Comparison of ENCODE assay signal across 8 cellular contexts in genomic region chr3:172521837-172522726, GRCh38. TPM values are rescaled to one million over a fixed set of nuclear protein-coding genes. Genes with fewer than 3 reads are reported as not detected.
DNase-seq lines count a peak whose midpoint lies in the region; ATAC-seq and TF ChIP-seq lines count a peak whose summit lies in the region.
"Not testable (repeated sequence)": the region's sequence is repeated elsewhere in the genome, so short reads cannot be mapped to it uniquely, and the experiment has no call there.

No MANE protein-coding gene starts in this region.

- intact Hi-C loops in colonic mucosa (cut with DNase I); left ventricle myocardium superior (cut with micrococcal nuclease): not testable (repeated sequence)

- H3K36me3 ChIP-seq in Peyer's patch; colonic mucosa; muscle layer of colon (ENCODE audit: insufficient read depth, low read length): not testable (repeated sequence)

- H3K4me3 ChIP-seq in Peyer's patch (peak overlapping the region; percentile 38 to 86 (median 56)), colonic mucosa (peak overlapping the region; percentile 46), muscle layer of colon (ENCODE audit: low read depth in 1 of 2, low read length in 2 of 2) (peak overlapping the region in 1 of 2 donors; percentile 78)

- H3K27me3 Mint-ChIP-seq in activated T-helper 17 cell treated with anti-CD3 and anti-CD28 coated beads, Interleukin-2, amount 50 U/mL, for 72 hours; stimulated activated memory B cell treated with anti-CD40 and anti-IgM and Interleukin-4, amounts not matched to agents 10 μg/mL and 1 μg/mL and 100 μg/mL, for 72 hours: not testable (repeated sequence)

- not testable (repeated sequence) for TF ChIP-seq CTCF in Peyer's patch (IDR thresholded peaks at IDR 0.05); colonic mucosa (IDR thresholded peaks at IDR 0.05)

- H3K9me3 Mint-ChIP-seq in activated T-helper 17 cell treated with anti-CD3 and anti-CD28 coated beads, Interleukin-2, amount 50 U/mL, for 72 hours; stimulated activated memory B cell treated with anti-CD40 and anti-IgM and Interleukin-4, amounts not matched to agents 10 μg/mL and 1 μg/mL and 100 μg/mL, for 72 hours: not testable (repeated sequence)

- DNase-seq in AML-193 (lab: John Stamatoyannopoulos, UW) = peak; percentile 21 to 22
- DNase-seq in HT-29 (ENCODE audit: low spot score) = peak; percentile 32
- DNase-seq in Peyer's patch, colonic mucosa, left ventricle myocardium superior: not testable (repeated sequence)

- TF ChIP-seq POLR2A in Peyer's patch (IDR thresholded peaks at IDR 0.05) = not testable (repeated sequence)

- peaks cover 37% of the 10 kb centered on the region for H3K36me3 Mint-ChIP-seq in activated T-helper 17 cell treated with anti-CD3 and anti-CD28 coated beads, Interleukin-2, amount 50 U/mL, for 72 hours (ENCODE audit: low read depth)
- not testable (repeated sequence) for H3K36me3 Mint-ChIP-seq in stimulated activated memory B cell treated with anti-CD40 and anti-IgM and Interleukin-4, amounts not matched to agents 10 μg/mL and 1 μg/mL and 100 μg/mL, for 72 hours

- not testable (repeated sequence) for H3K9me3 ChIP-seq in Peyer's patch; colonic mucosa; muscle layer of colon (ENCODE audit: low read length)

- H3K27ac ChIP-seq in Peyer's patch (peak overlapping the region; percentile 73 to 95 (median 88)), colonic mucosa (peak overlapping the region; percentile 88)
- H3K27ac ChIP-seq in muscle layer of colon (ENCODE audit: low read depth, low read length) = not testable (repeated sequence)

- not testable (repeated sequence) for ATAC-seq in activated T-helper 17 cell treated with anti-CD3 and anti-CD28 coated beads, Interleukin-2, amount 50 U/mL, for 72 hours (replicated peaks); stimulated activated memory B cell treated with anti-CD40 and anti-IgM and Interleukin-4, amounts not matched to agents 10 μg/mL and 1 μg/mL and 100 μg/mL, for 72 hours
- peak; percentile 29 for ATAC-seq in left ventricle myocardium superior

- not testable (repeated sequence) for H3K27me3 ChIP-seq in Peyer's patch; colonic mucosa; muscle layer of colon (ENCODE audit: control insufficient read depth in 1 of 2, insufficient read depth in 2 of 2, low read length in 2 of 2)

- H3K4me3 Mint-ChIP-seq in activated T-helper 17 cell treated with anti-CD3 and anti-CD28 coated beads, Interleukin-2, amount 50 U/mL, for 72 hours = peak overlapping the region; percentile 91
- peak overlapping the region; percentile 86 for H3K4me3 Mint-ChIP-seq in stimulated activated memory B cell treated with anti-CD40 and anti-IgM and Interleukin-4, amounts not matched to agents 10 μg/mL and 1 μg/mL and 100 μg/mL, for 72 hours

- peaks cover 34% of the 10 kb centered on the region for H3K4me1 Mint-ChIP-seq in activated T-helper 17 cell treated with anti-CD3 and anti-CD28 coated beads, Interleukin-2, amount 50 U/mL, for 72 hours
- H3K4me1 Mint-ChIP-seq in stimulated activated memory B cell treated with anti-CD40 and anti-IgM and Interleukin-4, amounts not matched to agents 10 μg/mL and 1 μg/mL and 100 μg/mL, for 72 hours = peaks cover 52% of the 10 kb centered on the region

- peaks cover 0 to 42% (median 5%) of the 10 kb centered on the region in 4 donors for H3K4me1 ChIP-seq in Peyer's patch
- H3K4me1 ChIP-seq in colonic mucosa = peaks cover 13% of the 10 kb centered on the region
- not testable (repeated sequence) for H3K4me1 ChIP-seq in muscle layer of colon (ENCODE audit: insufficient read depth, low read length)

- H3K27ac Mint-ChIP-seq in activated T-helper 17 cell treated with anti-CD3 and anti-CD28 coated beads, Interleukin-2, amount 50 U/mL, for 72 hours = peak overlapping the region; percentile 79
- peak overlapping the region; percentile 89 for H3K27ac Mint-ChIP-seq in stimulated activated memory B cell treated with anti-CD40 and anti-IgM and Interleukin-4, amounts not matched to agents 10 μg/mL and 1 μg/mL and 100 μg/mL, for 72 hours

- H3K9ac ChIP-seq in colonic mucosa (ENCODE audit: low read depth in 2 of 2, low read length in 2 of 2) = peak overlapping the region; percentile 79 to 100
- H3K9ac ChIP-seq in muscle layer of colon (ENCODE audit: low read length) = peak overlapping the region; percentile 38

RNA-seq across cellular contexts. Expression of gene TNFSF10, which starts 1.1 kb away (rescaled TPM):
- total RNA-seq in HT-29 (2014; rRNA removed; shearing (Covaris generic)) = 14.8 and 14.9 TPM in 2 replicates
- total RNA-seq in Peyer's patch (100 to 1,000 TPM in 3 of 4 donors, 10 to 100 TPM in 1; 52.0 to 229 (median 123) TPM), colonic mucosa (100 to 1,000 TPM in 1 of 2 donors, 10 to 100 TPM in 1; 57.2 to 118 TPM), left ventricle myocardium superior (18.8 TPM)
- 10 to 100 TPM; 33.6 to 36.1 TPM for total RNA-seq in activated T-helper 17 cell treated with anti-CD3 and anti-CD28 coated beads, Interleukin-2, amount 50 U/mL, for 72 hours
